Comparison of ENCODE assay signal across 8 cellular contexts in the genomic region with DNA sequence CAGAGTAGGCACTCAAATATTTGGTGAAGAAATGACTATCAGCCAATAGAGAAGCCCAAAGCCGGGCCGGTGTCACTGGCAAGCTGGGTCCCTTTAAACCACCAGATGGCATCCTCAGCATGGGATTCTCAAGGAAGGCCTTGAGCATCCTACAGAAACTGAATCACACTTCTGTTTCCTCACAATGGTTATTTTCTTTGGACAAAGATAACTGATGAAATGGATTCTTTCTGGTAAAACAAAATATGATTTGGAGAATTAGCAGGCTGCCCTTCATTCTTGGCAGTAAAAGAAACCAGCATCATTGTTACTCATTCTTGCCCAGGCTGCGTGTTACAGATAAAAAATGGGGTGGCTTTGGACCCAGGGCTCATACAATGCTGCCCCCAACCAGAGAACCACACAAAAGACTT. TPM values are rescaled to one million over a fixed set of nuclear protein-coding genes. Genes with fewer than 3 reads are reported as not detected.
DNase-seq lines count a peak whose midpoint lies in the region; ATAC-seq and TF ChIP-seq lines count a peak whose summit lies in the region.

No MANE protein-coding gene starts in this region.

- POLR2A ChIA-PET in PC-9 (lab: Charles Lee; ENCODE audit: unreplicated experiment), result no interaction called here

- DNase-seq in C1 segment of cervical spinal cord (lab: John Stamatoyannopoulos, UW) (peak in 10 of 14 donors; percentile 2 to 49 (median 16)), H4 (ENCODE audit: low spot score) (peak; percentile 38), PC-9 (peak; percentile 34 to 37), activated T-helper 1 cell treated with Interleukin-2 at 50 U/mL for 16 hours (ENCODE audit: low read depth) (peak; percentile 22), fibroblast of peridontal ligament (ENCODE audit: extremely low read depth) (peak; percentile 89), nucleus accumbens (lab: John Stamatoyannopoulos, UW) (peak in 42 of 56 donors; percentile 3 to 82 (median 34)), tibial nerve (ENCODE audit: low spot score in 2 of 2) (peak; percentile 21 to 70)

- no TSS peak for BruUV-seq in PC-9 (replicated peaks; lab: Mats Ljungman, UMichigan)

- CTCF ChIA-PET in PC-9 (lab: Charles Lee), result no interaction called here

- H3K27ac ChIP-seq in PC-9 (no peak overlapping the region), tibial nerve (no peak overlapping the region)

- TF ChIP-seq POLR2A in tibial nerve (IDR thresholded peaks at IDR 0.05), result no peak

- H3K9me2 ChIP-seq in PC-9 (ENCODE audit: insufficient read depth), result no peaks in the 10 kb centered on the region; the same call in 1 of the 2 replicates

- peaks cover 79% of the 10 kb centered on the region for H3K27me3 ChIP-seq in PC-9 (ENCODE audit: insufficient read depth, low read depth)
- peaks cover 0 to 8% of the 10 kb centered on the region in 2 donors for H3K27me3 ChIP-seq in tibial nerve

- no peaks in the 10 kb centered on the region for H3K79me2 ChIP-seq in PC-9 (ENCODE audit: low read depth)

- peak in 1 of 2 donors; percentile 8 for TF ChIP-seq EP300 in tibial nerve (IDR thresholded peaks at IDR 0.05)

- no peak overlapping the region for H3K4me2 ChIP-seq in PC-9

- no peaks in the 10 kb centered on the region for H3F3A ChIP-seq in PC-9 (ENCODE audit: insufficient read depth, low read depth)

- TF ChIP-seq CTCF in PC-9 (conservative IDR thresholded peaks at IDR 0.05), result peak; percentile 67
- peak; percentile 37 to 68 (median 46) for TF ChIP-seq CTCF in tibial nerve (IDR thresholded peaks at IDR 0.05)

- H3K36me3 ChIP-seq in PC-9 (ENCODE audit: low read depth), result no peaks in the 10 kb centered on the region
- no peaks in the 10 kb centered on the region for H3K36me3 ChIP-seq in tibial nerve

- H3K4me3 ChIP-seq in PC-9 (no peak overlapping the region), tibial nerve (no peak overlapping the region)

- 14 to 20% methylated on average over 3 of the region's 3 CpGs for WGBS in tibial nerve, 2 donors

- no peak overlapping the region for H2AFZ ChIP-seq in PC-9

- no peak for ATAC-seq in GM21723 (IDR thresholded peaks at IDR 0.05; ENCODE audit: unreplicated experiment)

- H4K20me1 ChIP-seq in PC-9 (ENCODE audit: insufficient read depth), result no peaks in the 10 kb centered on the region

- no peaks in the 10 kb centered on the region for H3K9me3 ChIP-seq in PC-9 (ENCODE audit: insufficient read depth, low read depth)
- H3K9me3 ChIP-seq in tibial nerve, result no peaks in the 10 kb centered on the region

- H3K4me1 ChIP-seq in PC-9 (replicated peaks; ENCODE audit: insufficient read depth) (no peaks in the 10 kb centered on the region), tibial nerve (no peaks in the 10 kb centered on the region)

- intact Hi-C loops in PC-9 (cut with micrococcal nuclease; ENCODE audit: unreplicated experiment), result loop anchor here (1.0 kb wide), 1 partner anchor 63 kb away; no protein-coding TSS in a partner anchor

RNA-seq across cellular contexts. Expression of gene ASPHD2, which starts 30.3 kb away (rescaled TPM):
- 1.8 and 2.7 TPM in 2 replicates for total RNA-seq in H4 (2014; rRNA removed; shearing (Covaris generic))
- 0.33 and 0.44 TPM in 2 replicates for total RNA-seq in PC-9 (2021)
- 1 to 10 TPM in 1 of 4 donors, under 1 TPM in 3; 0.20 to 1.2 (median 0.54) TPM for total RNA-seq in tibial nerve

Comparison
In these comparisons a context has a peak if more than half of its experiments do, and no peak if none do; other contexts are left out.
1. DNase-seq: peak in every context shown above with its lines; median percentile 89 in fibroblast of peridontal ligament; 46 in tibial nerve; 38 in H4; 36 in PC-9; 34 in nucleus accumbens; 22 in activated T-helper 1 cell treated with Interleukin-2 at 50 U/mL for 16 hours; 16 in C1 segment of cervical spinal cord.